In the genomic region with DNA sequence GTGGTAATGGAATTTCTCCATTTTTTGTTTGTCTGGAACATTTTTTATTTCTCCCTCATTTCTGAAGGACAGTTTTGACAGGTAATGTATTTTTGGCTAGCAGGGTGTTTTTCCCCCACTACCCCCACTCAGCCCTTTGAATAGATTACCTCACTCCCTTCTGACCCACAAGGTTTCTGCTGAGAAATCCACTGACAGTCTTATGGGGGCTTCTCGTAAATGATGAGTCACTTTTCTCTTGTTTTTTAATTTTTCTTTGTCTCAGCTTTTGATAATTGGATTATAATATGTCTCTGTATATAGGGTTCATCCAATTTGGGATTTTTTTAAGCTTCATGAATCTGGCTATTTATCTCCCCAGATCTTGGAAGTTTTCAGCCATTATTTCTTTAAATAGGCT, we compare ENCODE assay signal across 1 cellular context.
TF ChIP-seq lines count a peak whose summit lies in the region.

No MANE protein-coding gene starts in this region.

TF ChIP-seq in HEK293, 187 proteins besides CTCF, POLR2A, EP300 and RAD21:
- TF ChIP-seq ZNF791 (tag by site-specific recombination; IDR thresholded peaks at IDR 0.05): peak; percentile 89
- TF ChIP-seq, protein P1, sequence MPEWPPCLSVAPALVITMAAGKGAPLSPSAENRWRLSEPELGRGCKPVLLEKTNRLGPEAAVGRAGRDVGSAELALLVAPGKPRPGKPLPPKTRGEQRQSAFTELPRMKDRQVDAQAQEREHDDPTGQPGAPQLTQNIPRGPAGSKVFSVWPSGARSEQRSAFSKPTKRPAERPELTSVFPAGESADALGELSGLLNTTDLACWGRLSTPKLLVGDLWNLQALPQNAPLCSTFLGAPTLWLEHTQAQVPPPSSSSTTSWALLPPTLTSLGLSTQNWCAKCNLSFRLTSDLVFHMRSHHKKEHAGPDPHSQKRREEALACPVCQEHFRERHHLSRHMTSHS (tag by site-specific recombination; IDR thresholded peaks at IDR 0.05): no peak
